In the genomic region with DNA sequence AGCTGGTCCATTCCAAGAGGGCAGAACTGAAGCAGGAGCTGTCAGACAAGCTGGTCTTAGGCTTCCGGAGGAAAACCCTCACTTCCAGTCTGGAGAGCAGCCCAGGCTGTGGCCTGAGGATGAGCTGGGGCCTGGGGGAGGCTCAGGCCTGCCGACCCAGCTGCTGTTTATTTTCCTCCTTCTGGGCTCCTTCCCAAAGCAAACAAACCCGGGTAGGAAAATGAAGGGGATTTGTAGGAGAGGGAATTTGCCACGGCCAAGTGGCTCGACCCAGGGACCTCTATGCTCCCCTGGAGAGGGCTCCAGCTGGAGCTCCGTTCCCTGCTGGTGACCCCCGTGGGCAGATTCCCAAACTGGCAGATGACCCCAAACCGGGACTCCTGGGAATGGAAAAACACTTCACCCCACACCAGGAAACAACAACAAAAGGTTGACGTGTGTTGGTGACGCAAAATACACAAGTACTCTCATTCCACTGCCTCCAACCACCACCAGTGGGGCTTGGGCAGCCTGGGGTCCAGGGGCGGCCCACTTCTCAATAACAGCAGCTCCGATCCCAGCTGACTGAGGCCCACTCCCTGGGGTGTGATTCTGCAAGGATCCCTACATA, we compare ENCODE assay signal across 8 cellular contexts. TPM values are rescaled to one million over a fixed set of nuclear protein-coding genes. Genes with fewer than 3 reads are reported as not detected.
DNase-seq lines count a peak whose midpoint lies in the region; ATAC-seq, FAIRE-seq and TF ChIP-seq lines count a peak whose summit lies in the region.

No MANE protein-coding gene starts in this region.

- H3K27ac ChIP-seq in brain microvascular endothelial cell (peak overlapping the region; percentile 89), substantia nigra (ENCODE audit: low read depth, low read length, poor library complexity, severe bottlenecking) (peak overlapping the region; percentile 84)

- no peak for FAIRE-seq in GM12892 (lab: Jason Lieb, UNC)

- TF ChIP-seq POLR2A in GM12892 (IDR thresholded peaks at IDR 0.05; ENCODE audit: low read depth, low read length) (no peak), GM18505 (IDR thresholded peaks at IDR 0.05; ENCODE audit: borderline replicate concordance, extremely low read depth, insufficient read depth, insufficient read length) (no peak)

- ATAC-seq in GM19397 (IDR thresholded peaks at IDR 0.05; ENCODE audit: unreplicated experiment): no peak
- ATAC-seq in GM18505 (IDR thresholded peaks at IDR 0.05; ENCODE audit: unreplicated experiment): no peak

- H3K4me3 ChIP-seq in brain microvascular endothelial cell (ENCODE audit: low read depth, low read length): no peak overlapping the region

- peak; percentile 77 for DNase-seq in ACHN
- DNase-seq in NCI-H1105 (lab: John Stamatoyannopoulos, UW): peak; percentile 58
- peak; percentile 88 for DNase-seq in brain microvascular endothelial cell
- peak; percentile 94 for DNase-seq in iris pigment epithelial cell (ENCODE audit: low read depth)
- DNase-seq in substantia nigra (lab: John Stamatoyannopoulos, UW): peak in 29 of 49 donors; percentile 9 to 77 (median 45)
- no peak for DNase-seq in GM12892 (ENCODE audit: insufficient read length)

- H3K36me3 ChIP-seq in brain microvascular endothelial cell (replicated peaks): peaks cover 10% of the 10 kb centered on the region

- peak; percentile 37 for TF ChIP-seq CTCF in brain microvascular endothelial cell (IDR thresholded peaks at IDR 0.05; ENCODE audit: low read depth, low read length, missing control alignments)

- in situ Hi-C loops in ACHN (cut with HindIII; ENCODE audit: low pct_ligation_motif_present, low pct_unique_long_range_greater_than_20kb, low sequenced_read_pairs): no loop called here
- in situ Hi-C loops in brain microvascular endothelial cell (cut with HindIII; ENCODE audit: low pct_ligation_motif_present, low sequenced_read_pairs): no loop called here

- H3K27me3 ChIP-seq in brain microvascular endothelial cell (replicated peaks): no peaks in the 10 kb centered on the region

RNA-seq across cellular contexts. Expression of a gene that starts 8.8 kb away (rescaled TPM):
- 2.3 TPM for polyA plus RNA-seq in GM12892 (2012; ENCODE audit: missing spikeins)

RNA-seq across cellular contexts. Expression of a gene that starts 34.1 kb away (rescaled TPM):
- polyA plus RNA-seq in GM12892 (2012; ENCODE audit: missing spikeins): 0.19 TPM

RNA-seq across cellular contexts. Expression of a gene that starts 35.1 kb away (rescaled TPM):
- 2.7 TPM for polyA plus RNA-seq in GM12892 (2012; ENCODE audit: missing spikeins)

RNA-seq across cellular contexts. Expression of a gene that starts 43.2 kb away (rescaled TPM):
- not detected for polyA plus RNA-seq in GM12892 (2012; ENCODE audit: missing spikeins)

RNA-seq across cellular contexts. Expression of a gene that starts 58.3 kb away (rescaled TPM):
- polyA plus RNA-seq in GM12892 (2012; ENCODE audit: missing spikeins): 36.0 TPM
